Comparison of ENCODE assay signal across 8 cellular contexts in the genomic region with DNA sequence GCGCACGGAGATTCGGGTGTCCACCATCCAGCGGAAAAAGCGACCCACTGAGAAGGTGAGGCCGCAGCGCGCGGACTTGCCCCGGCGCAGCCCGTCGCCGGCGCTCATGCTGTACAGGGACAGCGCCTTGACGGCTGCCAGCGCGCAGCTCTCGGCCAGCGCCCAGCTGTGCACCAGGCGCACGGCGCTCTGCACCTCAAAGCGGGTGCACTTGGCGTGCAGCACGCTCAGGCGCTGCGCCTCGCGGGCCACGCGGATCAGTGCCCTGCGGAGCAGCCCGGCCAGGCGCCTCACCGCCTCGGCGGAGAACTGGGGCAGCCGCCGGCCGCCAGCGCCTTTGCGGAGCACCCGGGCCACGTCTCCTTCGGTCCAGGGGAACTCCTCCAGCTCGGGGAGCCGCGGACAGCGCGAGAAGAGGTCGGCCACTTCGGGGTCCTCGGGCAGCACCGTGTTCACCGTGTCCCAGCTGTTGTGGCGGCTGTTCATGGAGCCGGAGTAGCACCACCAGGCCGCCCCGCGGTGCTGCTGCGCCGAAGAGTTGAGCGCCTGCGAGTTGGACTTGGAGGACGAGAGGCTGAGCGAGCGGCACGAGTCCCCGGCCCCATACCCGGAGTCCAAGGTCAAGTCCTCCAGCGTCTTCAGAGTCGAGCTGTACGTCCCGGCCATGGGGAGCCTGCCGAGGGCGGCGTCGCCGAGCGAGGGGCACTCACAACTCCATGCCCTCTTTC. TPM values are rescaled to one million over a fixed set of nuclear protein-coding genes. Genes with fewer than 3 reads are reported as not detected.
DNase-seq lines count a peak whose midpoint lies in the region; ATAC-seq and TF ChIP-seq lines count a peak whose summit lies in the region.

No MANE protein-coding gene starts in this region.

- no peaks in the 10 kb centered on the region for H3K36me3 ChIP-seq in upper lobe of right lung

- H3K27me3 ChIP-seq in upper lobe of right lung = peaks cover 18% of the 10 kb centered on the region

- peak; percentile 9 for TF ChIP-seq CTCF in GM12873 (IDR thresholded peaks at IDR 0.05; ENCODE audit: insufficient read depth, low read depth, low read length, missing control alignments)
- TF ChIP-seq CTCF in upper lobe of right lung (IDR thresholded peaks at IDR 0.05) = no peak

- peak; percentile 14 for ATAC-seq in HG03039 (IDR thresholded peaks at IDR 0.05; ENCODE audit: unreplicated experiment)
- ATAC-seq in upper lobe of right lung = peak; percentile 58
- ATAC-seq in HG03469 (IDR thresholded peaks at IDR 0.05; ENCODE audit: unreplicated experiment) = no peak

- no peaks in the 10 kb centered on the region for H3K9me3 ChIP-seq in upper lobe of right lung

- intact Hi-C loops in upper lobe of right lung (cut with DNase I) = no loop called here

- peaks cover 30% of the 10 kb centered on the region for H3K4me1 ChIP-seq in upper lobe of right lung

- H3K27ac ChIP-seq in upper lobe of right lung = peak overlapping the region; percentile 14

- DNase-seq in RPMI7951 (ENCODE audit: low read depth) (peak; percentile 60), globus pallidus (ENCODE audit: low spot score) (peak; percentile 42), nucleus accumbens (lab: John Stamatoyannopoulos, UW) (peak in 35 of 56 donors; percentile 18 to 64 (median 45)), upper lobe of right lung (peak; percentile 83)
- peak; percentile 59 for DNase-seq in activated naive CD4-positive, alpha-beta T cell treated with Interleukin-2 at 50 U/mL for 16 hours

- peak overlapping the region; percentile 64 for H3K4me3 ChIP-seq in upper lobe of right lung

RNA-seq across cellular contexts. Expression of a gene that starts 0.7 kb away (rescaled TPM):
- total RNA-seq in RPMI7951 (2014; rRNA removed; shearing (Covaris generic)) = 2.8 and 3.2 TPM in 2 replicates
- total RNA-seq in upper lobe of right lung = 3.2 TPM
